29 cellular contexts compared by ENCODE assay signal in genomic region chr20:48916699-48917098, GRCh38.
"Had no signal": no experiment of that assay in that cellular context is flagged by ENCODE, and none has a peak within 500 bp of the region (broad histone marks: within the 10 kb centered on the region; RNA-seq: fewer than 3 reads in every experiment).

No MANE protein-coding gene starts in this region.

- H3K4me3 ChIP-seq: colonic mucosa, esophagus squamous epithelium, gastroesophageal sphincter, heart right ventricle had no signal

- H3K36me3 ChIP-seq: colonic mucosa, esophagus squamous epithelium, gastroesophageal sphincter, heart right ventricle, WERI-Rb-1 had no signal

- FAIRE-seq: astrocyte, endometrium, endothelial cell of umbilical vein had no signal

- DNase-seq: activated B cell treated with CpG ODN at 0.5 μM for 24 hours; activated CD4-positive, alpha-beta T cell treated with anti-CD3 and anti-CD28 coated beads for 48 hours; activated CD4-positive, alpha-beta T cell treated with anti-CD3 and anti-CD28 coated beads, Interleukin-2, amount 50 U/mL, for 1 hour; activated CD4-positive, alpha-beta T cell treated with anti-CD3 and anti-CD28 coated beads, Interleukin-2, amount 50 U/mL, for 48 hours; activated CD8-positive, alpha-beta memory T cell treated with anti-CD3 and anti-CD28 coated beads, Interleukin-2, amount 10 ng/mL, durations not matched to agents 7 days and 5 days; activated CD8-positive, alpha-beta memory T cell treated with anti-CD3 and anti-CD28 coated beads, Interleukin-2, amount 50 U/mL, for 4 hours; activated CD8-positive, alpha-beta T cell treated with anti-CD3 and anti-CD28 coated beads, Interleukin-2, amount 10 ng/mL, durations not matched to agents 7 days and 5 days; activated gamma-delta T cell treated with Interleukin-2 at 50 U/mL for 16 hours; activated naive CD4-positive, alpha-beta T cell treated with anti-CD3 and anti-CD28 coated beads, Interleukin-2, amount 50 U/mL, for 16 hours; activated naive CD4-positive, alpha-beta T cell treated with Interleukin-2 at 50 U/mL for 16 hours; activated T-cell treated with anti-CD3 and anti-CD28 coated beads, Interleukin-2, amount 50 U/mL, for 1 hour; activated T-cell treated with anti-CD3 and anti-CD28 coated beads, Interleukin-2, amount 50 U/mL, for 48 hours; amniotic stem cell; anterior cingulate cortex; colonic mucosa; effector CD8-positive, alpha-beta T cell; esophagus squamous epithelium; foreskin melanocyte; heart right ventricle; T-helper 1 cell; T-helper 17 cell; T1000; WERI-Rb-1 had no signal

- ATAC-seq: activated CD4-positive, CD25-positive, alpha-beta regulatory T cell treated with anti-CD3 and anti-CD28 coated beads, Interleukin-2, amount 50 U/mL, for 24 hours; activated CD8-positive, alpha-beta memory T cell treated with anti-CD3 and anti-CD28 coated beads, Interleukin-2, amount 10 ng/mL, durations not matched to agents 7 days and 5 days; activated CD8-positive, alpha-beta T cell treated with anti-CD3 and anti-CD28 coated beads, Interleukin-2, amount 10 ng/mL, durations not matched to agents 7 days and 5 days; gastroesophageal sphincter; heart right ventricle; T-helper 17 cell had no signal

- H3K9me3 ChIP-seq: colonic mucosa, esophagus squamous epithelium, gastroesophageal sphincter, heart right ventricle had no signal

- H3K27ac ChIP-seq: colonic mucosa, epithelial cell of prostate, esophagus squamous epithelium, gastroesophageal sphincter, heart right ventricle, WERI-Rb-1 had no signal

- H3K27me3 ChIP-seq: colonic mucosa, esophagus squamous epithelium had no signal
